Comparison of ENCODE assay signal across 3 cellular contexts in genomic region chr15:80590772-80591355, GRCh38.
TF ChIP-seq lines count a peak whose summit lies in the region.

No MANE protein-coding gene starts in this region.

TF ChIP-seq in IMR-90, 13 proteins besides CTCF, POLR2A, EP300 and RAD21:
- TF ChIP-seq FOS (IDR thresholded peaks at IDR 0.05; ENCODE audit: low read depth, low read length): no peak
- TF ChIP-seq MXI1 (IDR thresholded peaks at IDR 0.05; ENCODE audit: borderline replicate concordance, low read depth, low read length): no peak

TF ChIP-seq in endothelial cell of umbilical vein, 7 proteins besides CTCF, POLR2A, EP300 and RAD21:
- no peak for TF ChIP-seq JUN (IDR thresholded peaks at IDR 0.05; ENCODE audit: borderline replicate concordance, insufficient read depth, insufficient read length, low read depth)
- no peak for TF ChIP-seq MAX (IDR thresholded peaks at IDR 0.05; ENCODE audit: insufficient read depth, insufficient read length)
- TF ChIP-seq EZH2 (IDR thresholded peaks at IDR 0.05; ENCODE audit: borderline replicate concordance, low read depth, low read length, severe bottlenecking): no peak
- TF ChIP-seq MYC (IDR thresholded peaks at IDR 0.05; ENCODE audit: low read depth, low read length): no peak
- no peak for TF ChIP-seq FOS (IDR thresholded peaks at IDR 0.05; ENCODE audit: borderline replicate concordance, insufficient read depth, low read length)
- TF ChIP-seq POLR2AphosphoS5 (IDR thresholded peaks at IDR 0.05; ENCODE audit: insufficient read depth, low read depth, low read length): no peak

TF ChIP-seq in HepG2, 621 proteins besides CTCF, POLR2A, EP300 and RAD21:
- TF ChIP-seq TAF1 (CRISPR knock-in tag; IDR thresholded peaks at IDR 0.05) (no peak), MBD4 (IDR thresholded peaks at IDR 0.05; ENCODE audit: borderline replicate concordance, low read length) (no peak), ZNF850 (CRISPR knock-in tag; conservative IDR thresholded peaks at IDR 0.05) (no peak), TEAD3 (CRISPR knock-in tag; optimal IDR thresholded peaks at IDR 0.05; ENCODE audit: borderline replicate concordance) (no peak), PAF1 (CRISPR knock-in tag; IDR thresholded peaks at IDR 0.05) (no peak), ZNF326 (CRISPR knock-in tag; IDR thresholded peaks at IDR 0.05; ENCODE audit: borderline replicate concordance) (no peak), PATZ1 (CRISPR knock-in tag; IDR thresholded peaks at IDR 0.05) (no peak), ZNF564 (CRISPR knock-in tag; IDR thresholded peaks at IDR 0.05) (no peak), FOXP1 (IDR thresholded peaks at IDR 0.05) (no peak), FOXP1 (CRISPR knock-in tag; IDR thresholded peaks at IDR 0.05) (no peak)
